In genomic region chr4:124459196-124459921, GRCh38 we compare ENCODE assay signal across 30 cellular contexts.
DNase-seq lines count a peak whose midpoint lies in the region; ATAC-seq and TF ChIP-seq lines count a peak whose summit lies in the region.
"Had no signal": no experiment of that assay in that cellular context is flagged by ENCODE, and none has a peak within 500 bp of the region (broad histone marks: within the 10 kb centered on the region; RNA-seq: fewer than 3 reads in every experiment).

No MANE protein-coding gene starts in this region.

- peaks cover 14% of the 10 kb centered on the region for H3K4me1 Mint-ChIP-seq in endothelial cell (ENCODE audit: unreplicated experiment)
- H3K4me1 Mint-ChIP-seq: activated CD8-positive, alpha-beta memory T cell treated with anti-CD3 and anti-CD28 coated beads, Interleukin-2, amount 10 ng/mL, durations not matched to agents 7 days and 5 days; naive thymus-derived CD8-positive, alpha-beta T cell had no signal

- H3K4me3 ChIP-seq in A673 (ENCODE audit: low read depth, low read length, poor library complexity, severe bottlenecking) (no peak overlapping the region), HUES64 (ENCODE audit: low read length) (no peak overlapping the region), mesodermal cell (ENCODE audit: extremely low read depth, insufficient read depth, low read length, poor library complexity, severe bottlenecking) (no peak overlapping the region)
- H3K4me3 ChIP-seq: adrenal gland, SK-N-MC, suprapubic skin, upper lobe of right lung had no signal

- CTCF ChIA-PET in A673 (lab: Charles Lee): no interaction called here

- intact Hi-C loops in A673 (cut with micrococcal nuclease; ENCODE audit: unreplicated experiment): no loop called here

- TF ChIP-seq CTCF in A673 (conservative IDR thresholded peaks at IDR 0.05; ENCODE audit: low read depth, low read length) (no peak), endothelial cell (IDR thresholded peaks at IDR 0.05; ENCODE audit: unreplicated experiment) (no peak)

- H3K27ac ChIP-seq in A673 (ENCODE audit: low read depth, low read length, poor library complexity, severe bottlenecking) (peak overlapping the region; percentile 34), HUES64 (ENCODE audit: low read depth, low read length) (peak overlapping the region; percentile 87; the same call in 1 of the 2 replicates), mesodermal cell (ENCODE audit: low read depth, low read length, severe bottlenecking) (peak overlapping the region; percentile 81), caudate nucleus (ENCODE audit: low read depth, low read length) (no peak overlapping the region)
- H3K27ac ChIP-seq: adrenal gland, SK-N-MC, suprapubic skin, upper lobe of right lung had no signal

- H3K36me3 ChIP-seq in A673 (ENCODE audit: insufficient read depth, low read length, poor library complexity, severe bottlenecking): no peaks in the 10 kb centered on the region
- no peaks in the 10 kb centered on the region for H3K36me3 ChIP-seq in HUES64 (ENCODE audit: insufficient read depth, low read length)
- no peaks in the 10 kb centered on the region for H3K36me3 ChIP-seq in mesodermal cell (ENCODE audit: control insufficient read depth, insufficient read depth, low read length)
- H3K36me3 ChIP-seq: adrenal gland, suprapubic skin, upper lobe of right lung had no signal

- H3K4me3 Mint-ChIP-seq in endothelial cell (ENCODE audit: unreplicated experiment): no peak overlapping the region
- H3K4me3 Mint-ChIP-seq: activated CD8-positive, alpha-beta memory T cell treated with anti-CD3 and anti-CD28 coated beads, Interleukin-2, amount 10 ng/mL, durations not matched to agents 7 days and 5 days; activated naive CD4-positive, alpha-beta T cell treated with anti-CD3 and anti-CD28 coated beads for 36 hours; CD4-positive, alpha-beta T cell; naive thymus-derived CD8-positive, alpha-beta T cell; T-helper 1 cell treated with Interleukin-12 subunit alpha and Interleukin-12 subunit beta and Interleukin-4 antibody, amounts not matched to agents 30 μg/mL and 1 μg/mL, for 36 hours had no signal

- peaks cover 8% of the 10 kb centered on the region for H3K9me3 Mint-ChIP-seq in endothelial cell (ENCODE audit: unreplicated experiment)
- H3K9me3 Mint-ChIP-seq: CD4-positive, alpha-beta T cell had no signal

- no peaks in the 10 kb centered on the region for H3K9me3 ChIP-seq in A673 (ENCODE audit: low read depth, low read length, poor library complexity, severe bottlenecking)
- H3K9me3 ChIP-seq in HUES64 (ENCODE audit: insufficient read depth, low read depth, low read length): peaks cover 29% of the 10 kb centered on the region
- H3K9me3 ChIP-seq in mesodermal cell (ENCODE audit: control insufficient read depth, low read length): peaks cover 7% of the 10 kb centered on the region
- H3K9me3 ChIP-seq: adrenal gland had no signal

- DNase-seq in A673 (ENCODE audit: low spot score) (peak; percentile 67), endothelial cell (ENCODE audit: low spot score) (no peak), anterior cingulate cortex (lab: John Stamatoyannopoulos, UW) (no peak), caudate nucleus (lab: John Stamatoyannopoulos, UW) (no peak), SW480 (ENCODE audit: low spot score) (no peak)
- DNase-seq: activated CD4-positive, alpha-beta T cell treated with anti-CD3 and anti-CD28 coated beads, Interleukin-2, amount 50 U/mL, for 1 hour; activated CD4-positive, CD25-positive, alpha-beta regulatory T cell; activated CD8-positive, alpha-beta memory T cell treated with anti-CD3 and anti-CD28 coated beads, Interleukin-2, amount 10 ng/mL, durations not matched to agents 7 days and 5 days; activated naive CD4-positive, alpha-beta T cell treated with anti-CD3 and anti-CD28 coated beads for 36 hours; adrenal gland; AML-193; CD4-positive, alpha-beta T cell; DMS79 treated with DMSO at 0.1 percent for 48 hours; effector CD8-positive, alpha-beta T cell; GDM1; glutamatergic neuron; Kasumi-1; kidney; naive thymus-derived CD8-positive, alpha-beta T cell; NCI-H2029; NCI-H524 treated with DMSO at 0.1 percent for 48 hours; small intestine; stimulated activated naive CD4-positive, alpha-beta T cell treated with Interleukin-2 at 50 U/mL for 16 hours; upper lobe of right lung had no signal

- peak overlapping the region; percentile 13; the same call in 1 of the 2 replicates for H3K9ac ChIP-seq in HUES64 (ENCODE audit: low read depth, low read length)

- POLR2A ChIA-PET in A673 (lab: Charles Lee; ENCODE audit: low non-redundant PET): no interaction called here

- H3K27me3 ChIP-seq in A673 (replicated peaks; ENCODE audit: insufficient read depth, low read depth, low read length, poor library complexity) (no peaks in the 10 kb centered on the region), HUES64 (ENCODE audit: insufficient read depth, low read length) (no peaks in the 10 kb centered on the region)
- H3K27me3 ChIP-seq: adrenal gland, suprapubic skin, upper lobe of right lung had no signal

- BruUV-seq in A673 (replicated peaks; lab: Mats Ljungman, UMichigan): no TSS peak

- H3K36me3 Mint-ChIP-seq in endothelial cell (ENCODE audit: low read depth, unreplicated experiment): peaks cover 22% of the 10 kb centered on the region
- H3K36me3 Mint-ChIP-seq: activated CD8-positive, alpha-beta memory T cell treated with anti-CD3 and anti-CD28 coated beads, Interleukin-2, amount 10 ng/mL, durations not matched to agents 7 days and 5 days had no signal

- no peak for ATAC-seq in GM19023 (IDR thresholded peaks at IDR 0.05; ENCODE audit: unreplicated experiment)
- ATAC-seq: activated CD8-positive, alpha-beta memory T cell treated with anti-CD3 and anti-CD28 coated beads, Interleukin-2, amount 10 ng/mL, durations not matched to agents 7 days and 5 days; naive thymus-derived CD8-positive, alpha-beta T cell; upper lobe of right lung had no signal

- 52% methylated on average over 3 of the region's 3 CpGs for WGBS in HUES64
- WGBS in mesodermal cell (ENCODE audit: insufficient coverage in 2 of 2), 2 experiments: 53% methylated on average over 2 of the region's 3 CpGs; no CpG with 5 or more reads in 1 of the 2 experiments

- H3K4me1 ChIP-seq in A673 (ENCODE audit: insufficient read depth, low read length, poor library complexity, severe bottlenecking) (peaks cover 15% of the 10 kb centered on the region), HUES64 (ENCODE audit: insufficient read depth, low read length) (peaks cover 28% of the 10 kb centered on the region), mesodermal cell (ENCODE audit: control insufficient read depth, insufficient read depth, low read length, poor library complexity, severe bottlenecking) (no peaks in the 10 kb centered on the region)
- H3K4me1 ChIP-seq: adrenal gland, upper lobe of right lung had no signal

- H3K27me3 Mint-ChIP-seq in endothelial cell (ENCODE audit: unreplicated experiment): peaks cover 8% of the 10 kb centered on the region
- H3K27me3 Mint-ChIP-seq: activated CD8-positive, alpha-beta memory T cell treated with anti-CD3 and anti-CD28 coated beads, Interleukin-2, amount 10 ng/mL, durations not matched to agents 7 days and 5 days; CD4-positive, alpha-beta T cell had no signal

- peak overlapping the region; percentile 97 for H3K27ac Mint-ChIP-seq in endothelial cell (ENCODE audit: unreplicated experiment)
- H3K27ac Mint-ChIP-seq: activated CD8-positive, alpha-beta memory T cell treated with anti-CD3 and anti-CD28 coated beads, Interleukin-2, amount 10 ng/mL, durations not matched to agents 7 days and 5 days; activated naive CD4-positive, alpha-beta T cell treated with anti-CD3 and anti-CD28 coated beads for 36 hours; CD4-positive, alpha-beta T cell; naive thymus-derived CD8-positive, alpha-beta T cell; T-helper 1 cell treated with Interleukin-12 subunit alpha and Interleukin-12 subunit beta and Interleukin-4 antibody, amounts not matched to agents 30 μg/mL and 1 μg/mL, for 36 hours had no signal
